In genomic region chr14:100054553-100055075, GRCh38 we compare ENCODE assay signal across 22 cellular contexts.
"Had no signal": no experiment of that assay in that cellular context is flagged by ENCODE, and none has a peak within 500 bp of the region (broad histone marks: within the 10 kb centered on the region; RNA-seq: fewer than 3 reads in every experiment).

No MANE protein-coding gene starts in this region.

- H3K9me3 ChIP-seq: heart left ventricle, pancreas, psoas muscle, right atrium auricular region, spleen, stomach, suprapubic skin, tibial nerve, uterus had no signal

- H3K36me3 ChIP-seq: heart left ventricle, pancreas, right atrium auricular region, spleen, stomach, suprapubic skin, tibial nerve, uterus had no signal

- H3K27ac Mint-ChIP-seq: memory B cell, nephron had no signal

- ATAC-seq: activated CD4-positive, CD25-positive, alpha-beta regulatory T cell treated with anti-CD3 and anti-CD28 coated beads, Interleukin-2, amount 50 U/mL, for 24 hours; heart left ventricle; left colon; pancreas; psoas muscle had no signal

- H3K27me3 Mint-ChIP-seq: activated naive CD8-positive, alpha-beta T cell; memory B cell had no signal

- H3K9me3 Mint-ChIP-seq: memory B cell had no signal

- DNase-seq: activated CD4-positive, alpha-beta T cell treated with anti-CD3 and anti-CD28 coated beads, Interleukin-2, amount 50 U/mL, for 1 hour; activated gamma-delta T cell treated with Interleukin-2 at 50 U/mL for 16 hours; amygdala; cortex of kidney; heart left ventricle; left colon; pancreas; psoas muscle; spleen; stimulated activated CD4-positive, alpha-beta T cell treated with anti-CD3 and anti-CD28 coated beads, Interleukin-4, amount 100 ng/mL, for 1 hour; stomach; SW 1271; T-helper 2 cell; uterus had no signal

- H3K27ac ChIP-seq: epithelial cell of prostate, heart left ventricle, pancreas, psoas muscle, right atrium auricular region, spleen, stomach, suprapubic skin, tibial nerve, uterus had no signal

- H3K4me3 Mint-ChIP-seq: activated naive CD8-positive, alpha-beta T cell; memory B cell; nephron had no signal

- H3K36me3 Mint-ChIP-seq: activated naive CD8-positive, alpha-beta T cell; memory B cell had no signal

- H3K4me1 ChIP-seq: pancreas, psoas muscle, right atrium auricular region had no signal

- H3K27me3 ChIP-seq: heart left ventricle, pancreas, right atrium auricular region, spleen, stomach, suprapubic skin, tibial nerve, uterus had no signal

- H3K4me3 ChIP-seq: heart left ventricle, pancreas, psoas muscle, right atrium auricular region, spleen, stomach, suprapubic skin, tibial nerve, uterus had no signal
